32 cellular contexts compared by ENCODE assay signal in genomic region chr18:52902188-52902587, GRCh38.
"Had no signal": no experiment of that assay in that cellular context is flagged by ENCODE, and none has a peak within 500 bp of the region (broad histone marks: within the 10 kb centered on the region; RNA-seq: fewer than 3 reads in every experiment).

No MANE protein-coding gene starts in this region.

- H3K36me3 ChIP-seq: adrenal gland, ascending aorta, brain microvascular endothelial cell, breast epithelium, cardiac muscle cell had no signal

- H3K27ac ChIP-seq: adrenal gland, ascending aorta, body of pancreas, brain microvascular endothelial cell, breast epithelium, cardiac muscle cell had no signal

- H3K4me3 ChIP-seq: adrenal gland, ascending aorta, body of pancreas, breast epithelium, cardiac muscle cell had no signal

- FAIRE-seq: astrocyte, bronchial epithelial cell had no signal

- H3K4me1 ChIP-seq: adrenal gland, ascending aorta, body of pancreas, breast epithelium had no signal

- H3K9me3 ChIP-seq: adrenal gland, ascending aorta, body of pancreas, breast epithelium had no signal

- H3K27me3 ChIP-seq: adrenal gland, ascending aorta, body of pancreas, brain microvascular endothelial cell, breast epithelium, cardiac muscle cell had no signal

- DNase-seq: activated effector memory CD4-positive, alpha-beta T cell treated with anti-CD3 and anti-CD28 coated beads, Interleukin-2, amount 50 U/mL, for 16 hours; activated effector memory CD4-positive, alpha-beta T cell treated with Interleukin-2 at 50 U/mL for 16 hours; activated gamma-delta T cell; activated gamma-delta T cell treated with Interleukin-2 at 50 U/mL for 16 hours; activated naive CD4-positive, alpha-beta T cell; activated naive CD4-positive, alpha-beta T cell treated with anti-CD3 and anti-CD28 coated beads for 36 hours; activated naive CD4-positive, alpha-beta T cell treated with anti-CD3 and anti-CD28 coated beads, Interleukin-2, amount 10 ng/mL, durations not matched to agents 7 days and 5 days; activated naive CD4-positive, alpha-beta T cell treated with anti-CD3 and anti-CD28 coated beads, Interleukin-2, amount 50 U/mL, for 16 hours; activated naive CD4-positive, alpha-beta T cell treated with Interleukin-2 at 50 U/mL for 16 hours; activated naive CD8-positive, alpha-beta T cell treated with anti-CD3 and anti-CD28 coated beads for 36 hours; activated naive CD8-positive, alpha-beta T cell treated with anti-CD3 and anti-CD28 coated beads, Interleukin-2, amount 10 ng/mL, durations not matched to agents 7 days and 5 days; activated naive CD8-positive, alpha-beta T cell treated with anti-CD3 and anti-CD28 coated beads, Interleukin-2, amount 50 U/mL, for 24 hours; activated T-cell treated with anti-CD3 and anti-CD28 coated beads, Interleukin-2, amount 50 U/mL, for 1 hour; activated T-cell treated with anti-CD3 and anti-CD28 coated beads, Interleukin-2, amount 50 U/mL, for 24 hours; activated T-cell treated with anti-CD3 and anti-CD28 coated beads, Interleukin-2, amount 50 U/mL, for 4 hours; activated T-cell treated with anti-CD3 and anti-CD28 coated beads, Interleukin-2, amount 50 U/mL, for 48 hours; activated T-cell treated with anti-CD3 and anti-CD28 coated beads, Interleukin-2, amount 50 U/mL, for 72 hours; adrenal gland; amniotic stem cell; amygdala; anterior cingulate cortex; aorta; body of pancreas; brain microvascular endothelial cell; caudate nucleus; central memory CD4-positive, alpha-beta T cell; cerebellar nuclear complex had no signal
